8 cellular contexts compared by ENCODE assay signal in the genomic region with DNA sequence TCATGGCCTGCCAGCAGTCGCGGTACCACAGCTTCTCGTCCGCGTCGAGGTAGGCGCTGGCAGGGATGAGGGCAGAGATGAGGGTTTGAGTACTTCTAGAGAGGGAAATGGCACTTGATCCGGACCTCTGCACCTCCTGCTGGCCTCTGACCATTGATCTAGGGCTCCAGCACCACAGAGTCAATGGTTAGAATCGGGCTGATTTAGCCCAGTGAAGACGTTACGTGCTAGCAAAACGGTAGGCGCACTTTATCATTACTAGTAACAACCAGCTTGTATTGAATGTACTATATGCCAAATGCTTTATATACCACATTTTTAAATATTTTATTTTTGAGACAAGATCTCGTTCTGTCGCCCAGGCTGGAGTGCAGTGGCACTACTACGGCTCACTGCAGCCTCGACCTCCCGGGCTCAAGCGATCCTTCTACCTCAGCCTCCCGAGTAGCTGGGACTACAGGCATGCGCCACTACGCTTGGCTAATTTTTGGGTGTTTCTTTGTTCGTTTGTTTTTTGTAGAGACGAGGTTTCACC. TPM values are rescaled to one million over a fixed set of nuclear protein-coding genes. Genes with fewer than 3 reads are reported as not detected.
DNase-seq lines count a peak whose midpoint lies in the region; ATAC-seq and TF ChIP-seq lines count a peak whose summit lies in the region.

No MANE protein-coding gene starts in this region.

- TF ChIP-seq CTCF in activated B cell treated with CpG ODN at 0.5 μM for 24 hours (IDR thresholded peaks at IDR 0.05) = no peak

- intact Hi-C loops in activated B cell treated with CpG ODN at 0.5 μM for 24 hours (cut with micrococcal nuclease) = loop anchor here (2.0 to 10.0 kb wide), 9 partner anchors 120 to 1578 kb away; partner anchors contain the start of genes ATP6V0D1, CTCF, ESRP2 and FHOD1

- H3K4me1 Mint-ChIP-seq in T-helper 1 cell treated with Interleukin-12 subunit alpha and Interleukin-12 subunit beta and Interleukin-4 antibody, amounts not matched to agents 30 μg/mL and 1 μg/mL, for 36 hours (ENCODE audit: low read depth) = peaks cover 26% of the 10 kb centered on the region
- H3K4me1 Mint-ChIP-seq in activated B cell treated with CpG ODN at 0.5 μM for 24 hours = peaks cover 43% of the 10 kb centered on the region

- H3K9me3 ChIP-seq in iPS-15b (ENCODE audit: control insufficient read depth, insufficient read depth, low read length) = no peaks in the 10 kb centered on the region
- no peaks in the 10 kb centered on the region for H3K9me3 ChIP-seq in stomach smooth muscle (ENCODE audit: control insufficient read depth in 2 of 2, low read length in 2 of 2)

- peaks cover 4% of the 10 kb centered on the region for H3K27me3 Mint-ChIP-seq in T-helper 1 cell treated with Interleukin-12 subunit alpha and Interleukin-12 subunit beta and Interleukin-4 antibody, amounts not matched to agents 30 μg/mL and 1 μg/mL, for 36 hours (ENCODE audit: low read depth)
- no peaks in the 10 kb centered on the region for H3K27me3 Mint-ChIP-seq in activated B cell treated with CpG ODN at 0.5 μM for 24 hours

- peak overlapping the region; percentile 88 for H3K4me3 Mint-ChIP-seq in T-helper 1 cell treated with Interleukin-12 subunit alpha and Interleukin-12 subunit beta and Interleukin-4 antibody, amounts not matched to agents 30 μg/mL and 1 μg/mL, for 36 hours
- peak overlapping the region; percentile 96 for H3K4me3 Mint-ChIP-seq in activated B cell treated with CpG ODN at 0.5 μM for 24 hours

- peak overlapping the region; percentile 70 for H3K27ac ChIP-seq in stomach smooth muscle (ENCODE audit: low read length)

- H3K9me3 Mint-ChIP-seq in T-helper 1 cell treated with Interleukin-12 subunit alpha and Interleukin-12 subunit beta and Interleukin-4 antibody, amounts not matched to agents 30 μg/mL and 1 μg/mL, for 36 hours = no peaks in the 10 kb centered on the region
- H3K9me3 Mint-ChIP-seq in activated B cell treated with CpG ODN at 0.5 μM for 24 hours = no peaks in the 10 kb centered on the region

- H3K4me1 ChIP-seq in iPS-15b (ENCODE audit: control insufficient read depth, insufficient read depth, low read length) (peaks cover 5% of the 10 kb centered on the region), stomach smooth muscle (ENCODE audit: control insufficient read depth, insufficient read depth, low read length) (peaks cover 20% of the 10 kb centered on the region)

- peak overlapping the region; percentile 84 for H3K27ac Mint-ChIP-seq in T-helper 1 cell treated with Interleukin-12 subunit alpha and Interleukin-12 subunit beta and Interleukin-4 antibody, amounts not matched to agents 30 μg/mL and 1 μg/mL, for 36 hours
- peak overlapping the region; percentile 96 for H3K27ac Mint-ChIP-seq in activated B cell treated with CpG ODN at 0.5 μM for 24 hours

- DNase-seq in T-helper 1 cell = no peak
- DNase-seq in activated B cell treated with CpG ODN at 0.5 μM for 24 hours = no peak
- DNase-seq in MV-4-11 (lab: John Stamatoyannopoulos, UW) = no peak
- DNase-seq in NCI-H226 = no peak

- H3K36me3 ChIP-seq in iPS-15b (ENCODE audit: control insufficient read depth, insufficient read depth, low read length) = no peaks in the 10 kb centered on the region
- peaks cover 3 to 6% of the 10 kb centered on the region in 2 donors for H3K36me3 ChIP-seq in stomach smooth muscle (ENCODE audit: control insufficient read depth in 2 of 2, insufficient read depth in 2 of 2, low read length in 2 of 2)

- H3K4me3 ChIP-seq in iPS-15b (ENCODE audit: low read depth, low read length) (peak overlapping the region; percentile 66), stomach smooth muscle (ENCODE audit: low read length in 2 of 2) (peak overlapping the region; percentile 98 to 99)

- CTCF ChIA-PET in activated B cell treated with CpG ODN at 0.5 μM for 24 hours (lab: Charles Lee) = interaction anchor here (0.8 to 1.5 kb wide), 4 partner anchors 9 to 26 kb away, joined by 3 to 11 read pairs (median 4); no protein-coding TSS in a partner anchor

- H3K27me3 ChIP-seq in iPS-15b (ENCODE audit: control insufficient read depth, insufficient read depth, low read length) (no peaks in the 10 kb centered on the region), stomach smooth muscle (ENCODE audit: control insufficient read depth in 1 of 2, insufficient read depth in 2 of 2, low read length in 2 of 2) (no peaks in the 10 kb centered on the region)

- ATAC-seq in activated B cell treated with CpG ODN at 0.5 μM for 24 hours (ENCODE audit: low read depth) = no peak
- no peak for ATAC-seq in GM18498 (IDR thresholded peaks at IDR 0.05; ENCODE audit: unreplicated experiment)

- no peak overlapping the region for H3K9ac ChIP-seq in iPS-15b (ENCODE audit: low read depth, low read length)
- peak overlapping the region; percentile 39 to 72 for H3K9ac ChIP-seq in stomach smooth muscle (ENCODE audit: low read length in 2 of 2)

- POLR2A ChIA-PET in activated B cell treated with CpG ODN at 0.5 μM for 24 hours (lab: Charles Lee) = interaction anchor here (0.5 to 2.2 kb wide), 16 partner anchors 9 to 700 kb away, joined by 3 to 15 read pairs (median 6); partner anchors contain the start of genes ACD, DDX28, DUS2 and GFOD2

- H3K36me3 Mint-ChIP-seq in T-helper 1 cell treated with Interleukin-12 subunit alpha and Interleukin-12 subunit beta and Interleukin-4 antibody, amounts not matched to agents 30 μg/mL and 1 μg/mL, for 36 hours (ENCODE audit: low read depth) = peaks cover 25% of the 10 kb centered on the region
- peaks cover 21% of the 10 kb centered on the region for H3K36me3 Mint-ChIP-seq in activated B cell treated with CpG ODN at 0.5 μM for 24 hours (ENCODE audit: low read depth)

RNA-seq across cellular contexts. Expression of gene TSNAXIP1, which starts 0.5 kb away (rescaled TPM):
- total RNA-seq in activated B cell treated with CpG ODN at 0.5 μM for 24 hours = 1.2 and 1.9 TPM in 2 replicates

RNA-seq across cellular contexts. Expression of gene RANBP10, which starts 0.9 kb away (rescaled TPM):
- 25.2 and 30.6 TPM in 2 replicates for total RNA-seq in activated B cell treated with CpG ODN at 0.5 μM for 24 hours

RNA-seq across cellular contexts. Expression of gene THAP11, which starts 34.9 kb away (rescaled TPM):
- total RNA-seq in activated B cell treated with CpG ODN at 0.5 μM for 24 hours = 24.2 and 24.9 TPM in 2 replicates

RNA-seq across cellular contexts. Expression of gene NUTF2, which starts 39.5 kb away (rescaled TPM):
- total RNA-seq in activated B cell treated with CpG ODN at 0.5 μM for 24 hours = 99.0 and 99.7 TPM in 2 replicates

RNA-seq across cellular contexts. Expression of gene CENPT, which starts 40.3 kb away (rescaled TPM):
- 50.7 and 54.2 TPM in 2 replicates for total RNA-seq in activated B cell treated with CpG ODN at 0.5 μM for 24 hours
